Comparison of ENCODE assay signal across 11 cellular contexts in genomic region chr13:62305758-62306157, GRCh38.
DNase-seq lines count a peak whose midpoint lies in the region; ATAC-seq and TF ChIP-seq lines count a peak whose summit lies in the region.
"Had no signal": no experiment of that assay in that cellular context is flagged by ENCODE, and none has a peak within 500 bp of the region (broad histone marks: within the 10 kb centered on the region; RNA-seq: fewer than 3 reads in every experiment).

No MANE protein-coding gene starts in this region.

- TF ChIP-seq CTCF in dorsolateral prefrontal cortex (IDR thresholded peaks at IDR 0.05 in 54 of 56, conservative IDR thresholded peaks at IDR 0.05 in 2 of 56; ENCODE audit: low read depth in 1 of 56, partially characterized antibody in 56 of 56) (no peak), PC-9 (conservative IDR thresholded peaks at IDR 0.05) (no peak)

- no peaks in the 10 kb centered on the region for H3K36me3 ChIP-seq in PC-9 (ENCODE audit: low read depth)

- H2AFZ ChIP-seq in PC-9: no peak overlapping the region

- H3K9me2 ChIP-seq in PC-9 (ENCODE audit: insufficient read depth): no peaks in the 10 kb centered on the region

- DNase-seq in dorsolateral prefrontal cortex: no peak
- DNase-seq in PC-9: no peak
- no peak for DNase-seq in activated CD4-positive, alpha-beta T cell treated with anti-CD3 and anti-CD28 coated beads for 4 hours
- DNase-seq in occipital lobe (lab: John Stamatoyannopoulos, UW): no peak
- no peak for DNase-seq in DMS79 (lab: John Stamatoyannopoulos, UW)
- DNase-seq: foreskin keratinocyte, KBM-7, T1000 had no signal

- no peaks in the 10 kb centered on the region for H3F3A ChIP-seq in PC-9 (ENCODE audit: insufficient read depth, low read depth)

- no peaks in the 10 kb centered on the region for H3K79me2 ChIP-seq in PC-9 (ENCODE audit: low read depth)

- H3K4me2 ChIP-seq in PC-9: no peak overlapping the region

- ATAC-seq in GM18868 (IDR thresholded peaks at IDR 0.05; ENCODE audit: unreplicated experiment) (peak; percentile 95), GM21619 (IDR thresholded peaks at IDR 0.05; ENCODE audit: unreplicated experiment) (peak; percentile 95), HG03159 (IDR thresholded peaks at IDR 0.05; ENCODE audit: unreplicated experiment) (peak; percentile 84)
- ATAC-seq: foreskin keratinocyte had no signal

- H3K27ac ChIP-seq in dorsolateral prefrontal cortex (peak overlapping the region in 3 of 59 donors; percentile 1 to 5 (median 2)), PC-9 (no peak overlapping the region)
- H3K27ac ChIP-seq: foreskin keratinocyte had no signal

- POLR2A ChIA-PET in PC-9 (lab: Charles Lee; ENCODE audit: unreplicated experiment): no interaction called here

- H4K20me1 ChIP-seq in PC-9 (ENCODE audit: insufficient read depth): no peaks in the 10 kb centered on the region

- CTCF ChIA-PET in PC-9 (lab: Charles Lee): no interaction called here

- no peaks in the 10 kb centered on the region for H3K9me3 ChIP-seq in PC-9 (ENCODE audit: insufficient read depth, low read depth)

- peak overlapping the region in 31 of 59 donors; percentile 1 to 56 (median 31) for H3K4me3 ChIP-seq in dorsolateral prefrontal cortex
- H3K4me3 ChIP-seq in PC-9: no peak overlapping the region

- intact Hi-C loops in dorsolateral prefrontal cortex (cut with DNase I): no loop called here
- intact Hi-C loops in PC-9 (cut with micrococcal nuclease; ENCODE audit: unreplicated experiment): no loop called here

- BruUV-seq in PC-9 (replicated peaks; lab: Mats Ljungman, UMichigan): no TSS peak

- peaks cover 0 to 2% (median 0%) of the 10 kb centered on the region in 45 donors for H3K27me3 ChIP-seq in dorsolateral prefrontal cortex
- H3K27me3 ChIP-seq in PC-9 (ENCODE audit: insufficient read depth, low read depth): no peaks in the 10 kb centered on the region
- H3K27me3 ChIP-seq: foreskin keratinocyte had no signal

- H3K4me1 ChIP-seq in PC-9 (replicated peaks; ENCODE audit: insufficient read depth): no peaks in the 10 kb centered on the region
- H3K4me1 ChIP-seq: foreskin keratinocyte had no signal
